In genomic region chr17:41959336-41960095, GRCh38 we compare ENCODE assay signal across 1 cellular context.
A peak's percentile ranks its signal among the peaks of the same experiment; 100 is the strongest.
TF ChIP-seq lines count a peak whose summit lies in the region.

No MANE protein-coding gene starts in this region.

TF ChIP-seq in HepG2, 621 proteins besides CTCF, POLR2A, EP300 and RAD21 (continued from another document and continues in another):
- TF ChIP-seq ZNF136 (CRISPR knock-in tag; IDR thresholded peaks at IDR 0.05; ENCODE audit: low read depth), result no peak
- no peak for TF ChIP-seq ZKSCAN1 (IDR thresholded peaks at IDR 0.05; ENCODE audit: low read length)
- no peak; the same call in none of the 2 replicates for TF ChIP-seq MYC (CRISPR knock-in tag; IDR thresholded peaks at IDR 0.05; ENCODE audit: borderline replicate concordance)
- peak; percentile 52 for TF ChIP-seq MEF2D (CRISPR knock-in tag; IDR thresholded peaks at IDR 0.05)
- TF ChIP-seq ZBTB44 (CRISPR knock-in tag; IDR thresholded peaks at IDR 0.05), result 0 out of 2 replicates have a peak, but pooled peaks have one; percentile 62
- peak; percentile 54; the same call in 1 of the 2 replicates for TF ChIP-seq MYPOP (CRISPR knock-in tag; IDR thresholded peaks at IDR 0.05)
- no peak; the same call in none of the 2 replicates for TF ChIP-seq RXRA (CRISPR knock-in tag; IDR thresholded peaks at IDR 0.05)
- TF ChIP-seq AHR (CRISPR knock-in tag; IDR thresholded peaks at IDR 0.05), result no peak
- no peak for TF ChIP-seq ZNF34 (CRISPR knock-in tag; IDR thresholded peaks at IDR 0.05; ENCODE audit: borderline replicate concordance)
- no peak for TF ChIP-seq ZNF207 (IDR thresholded peaks at IDR 0.05; ENCODE audit: borderline replicate concordance)
- TF ChIP-seq STAT5B (CRISPR knock-in tag; IDR thresholded peaks at IDR 0.05), result no peak
- TF ChIP-seq DZIP1 (CRISPR knock-in tag; IDR thresholded peaks at IDR 0.05), result no peak
- TF ChIP-seq SRSF9 (IDR thresholded peaks at IDR 0.05; ENCODE audit: borderline replicate concordance, insufficient read depth, low read depth, low read length, poor library complexity, severe bottlenecking), result no peak
- TF ChIP-seq MZF1 (CRISPR knock-in tag; IDR thresholded peaks at IDR 0.05; ENCODE audit: borderline replicate concordance), result no peak
- TF ChIP-seq ZNF777 (CRISPR knock-in tag; IDR thresholded peaks at IDR 0.05), result no peak
- no peak for TF ChIP-seq HMG20A (CRISPR knock-in tag; IDR thresholded peaks at IDR 0.05; ENCODE audit: borderline replicate concordance)
- TF ChIP-seq XRCC5 (optimal IDR thresholded peaks at IDR 0.05; ENCODE audit: low read length), result peak; percentile 52
- TF ChIP-seq ZBTB4 (CRISPR knock-in tag; IDR thresholded peaks at IDR 0.05; ENCODE audit: borderline replicate concordance), result no peak
- no peak for TF ChIP-seq NFATC3 (CRISPR knock-in tag; IDR thresholded peaks at IDR 0.05)
- TF ChIP-seq ZBTB7A (CRISPR knock-in tag; IDR thresholded peaks at IDR 0.05), result peak; percentile 25; the same call in 1 of the 2 replicates
- TF ChIP-seq ZNF3 (CRISPR knock-in tag; IDR thresholded peaks at IDR 0.05), result no peak
- peak; percentile 21 for TF ChIP-seq PITX1 (CRISPR knock-in tag; IDR thresholded peaks at IDR 0.05)
- no peak for TF ChIP-seq AHDC1 (CRISPR knock-in tag; IDR thresholded peaks at IDR 0.05; ENCODE audit: borderline replicate concordance)
- TF ChIP-seq POGZ (CRISPR knock-in tag; IDR thresholded peaks at IDR 0.05), result no peak
- peak; percentile 78 for TF ChIP-seq UBTF (CRISPR knock-in tag; IDR thresholded peaks at IDR 0.05)
- no peak for TF ChIP-seq ZNF121 (CRISPR knock-in tag; IDR thresholded peaks at IDR 0.05)
- no peak for TF ChIP-seq NCOA1 (CRISPR knock-in tag; IDR thresholded peaks at IDR 0.05)
- TF ChIP-seq RARA (CRISPR knock-in tag; IDR thresholded peaks at IDR 0.05), result peak; percentile 57
- peak; percentile 66 for TF ChIP-seq SALL1 (CRISPR knock-in tag; IDR thresholded peaks at IDR 0.05)
- TF ChIP-seq ZNF780A (CRISPR knock-in tag; IDR thresholded peaks at IDR 0.05), result no peak; the same call in 1 of the 2 replicates
- TF ChIP-seq GMEB2 (CRISPR knock-in tag; IDR thresholded peaks at IDR 0.05; ENCODE audit: low read depth), result no peak
- peak; percentile 59; the same call in 1 of the 2 replicates for TF ChIP-seq MXD4 (CRISPR knock-in tag; IDR thresholded peaks at IDR 0.05)
- no peak for TF ChIP-seq PBX2 (CRISPR knock-in tag; IDR thresholded peaks at IDR 0.05)
- no peak for TF ChIP-seq IRF2 (CRISPR knock-in tag; IDR thresholded peaks at IDR 0.05)
